In genomic region chr11:80632156-80632555, GRCh38 we compare ENCODE assay signal across 34 cellular contexts.
"Had no signal": no experiment of that assay in that cellular context is flagged by ENCODE, and none has a peak within 500 bp of the region (broad histone marks: within the 10 kb centered on the region; RNA-seq: fewer than 3 reads in every experiment).

No MANE protein-coding gene starts in this region.

- H3K36me3 Mint-ChIP-seq: activated CD4-positive, alpha-beta memory T cell treated with anti-CD3 and anti-CD28 coated beads for 36 hours; activated CD8-positive, alpha-beta memory T cell treated with anti-CD3 and anti-CD28 coated beads, Interleukin-2, amount 10 ng/mL, durations not matched to agents 7 days and 5 days; activated naive CD4-positive, alpha-beta T cell treated with anti-CD3 and anti-CD28 coated beads, Interleukin-2, amount 10 ng/mL, durations not matched to agents 7 days and 5 days; activated naive CD8-positive, alpha-beta T cell treated with anti-CD3 and anti-CD28 coated beads for 36 hours had no signal

- H3K4me1 Mint-ChIP-seq: activated B cell treated with CpG ODN at 0.5 μM for 24 hours; activated CD8-positive, alpha-beta memory T cell treated with anti-CD3 and anti-CD28 coated beads, Interleukin-2, amount 10 ng/mL, durations not matched to agents 7 days and 5 days; activated naive CD4-positive, alpha-beta T cell treated with anti-CD3 and anti-CD28 coated beads, Interleukin-2, amount 10 ng/mL, durations not matched to agents 7 days and 5 days; activated naive CD8-positive, alpha-beta T cell treated with anti-CD3 and anti-CD28 coated beads for 36 hours had no signal

- DNase-seq: activated B cell treated with CpG ODN at 0.5 μM for 24 hours; activated CD4-positive, alpha-beta memory T cell treated with anti-CD3 and anti-CD28 coated beads for 36 hours; activated CD4-positive, alpha-beta T cell treated with anti-CD3 and anti-CD28 coated beads for 4 hours; activated CD4-positive, alpha-beta T cell treated with anti-CD3 and anti-CD28 coated beads, Interleukin-2, amount 50 U/mL, for 1 hour; activated CD4-positive, CD25-positive, alpha-beta regulatory T cell treated with anti-CD3 and anti-CD28 coated beads, Interleukin-2, amount 50 U/mL, for 72 hours; activated CD8-positive, alpha-beta memory T cell treated with anti-CD3 and anti-CD28 coated beads for 24 hours; activated CD8-positive, alpha-beta memory T cell treated with anti-CD3 and anti-CD28 coated beads, Interleukin-2, amount 10 ng/mL, durations not matched to agents 7 days and 5 days; activated CD8-positive, alpha-beta memory T cell treated with anti-CD3 and anti-CD28 coated beads, Interleukin-2, amount 50 U/mL, for 48 hours; activated effector memory CD4-positive, alpha-beta T cell treated with Interleukin-2 at 50 U/mL for 16 hours; activated naive CD4-positive, alpha-beta T cell treated with anti-CD3 and anti-CD28 coated beads, Interleukin-2, amount 10 ng/mL, durations not matched to agents 7 days and 5 days; activated naive CD8-positive, alpha-beta T cell treated with anti-CD3 and anti-CD28 coated beads for 36 hours; activated T-cell treated with anti-CD3 and anti-CD28 coated beads, Interleukin-2, amount 50 U/mL, for 48 hours; amniotic stem cell; NCI-H1092 treated with DMSO at 0.1 percent for 48 hours; NCI-H1417; NCI-H146; NCI-H187; NCI-H2029 treated with DMSO at 0.1 percent for 48 hours; NCI-H2107; NCI-H2171; NCI-H510A; NCI-H526; NCI-H748 treated with DMSO at 0.1 percent for 48 hours; NK-92 treated with Interleukin-12 subunit alpha and Interleukin-12 subunit beta, amount 100 ng/mL, for 24 hours; PC-9; SIG-M5; SW 1271; T-helper 1 cell; T-helper 2 cell; T-helper 9 cell had no signal

- H3K27me3 ChIP-seq: ascending aorta had no signal

- H3K9me3 ChIP-seq: ascending aorta had no signal

- H3K4me1 ChIP-seq: ascending aorta had no signal

- H3K4me3 Mint-ChIP-seq: activated B cell treated with CpG ODN at 0.5 μM for 24 hours; activated CD4-positive, alpha-beta memory T cell treated with anti-CD3 and anti-CD28 coated beads for 36 hours; activated CD8-positive, alpha-beta memory T cell treated with anti-CD3 and anti-CD28 coated beads, Interleukin-2, amount 10 ng/mL, durations not matched to agents 7 days and 5 days; activated naive CD4-positive, alpha-beta T cell treated with anti-CD3 and anti-CD28 coated beads, Interleukin-2, amount 10 ng/mL, durations not matched to agents 7 days and 5 days; activated naive CD8-positive, alpha-beta T cell treated with anti-CD3 and anti-CD28 coated beads for 36 hours had no signal

- H3K4me2 ChIP-seq: PC-9 had no signal

- H3K36me3 ChIP-seq: ascending aorta had no signal

- H3K27ac ChIP-seq: ascending aorta, PC-9, RWPE1, VCaP had no signal

- H3K27me3 Mint-ChIP-seq: activated B cell treated with CpG ODN at 0.5 μM for 24 hours; activated CD4-positive, alpha-beta memory T cell treated with anti-CD3 and anti-CD28 coated beads for 36 hours; activated CD8-positive, alpha-beta memory T cell treated with anti-CD3 and anti-CD28 coated beads, Interleukin-2, amount 10 ng/mL, durations not matched to agents 7 days and 5 days; activated naive CD4-positive, alpha-beta T cell treated with anti-CD3 and anti-CD28 coated beads, Interleukin-2, amount 10 ng/mL, durations not matched to agents 7 days and 5 days; activated naive CD8-positive, alpha-beta T cell treated with anti-CD3 and anti-CD28 coated beads for 36 hours had no signal

- H3K27ac Mint-ChIP-seq: activated B cell treated with CpG ODN at 0.5 μM for 24 hours; activated CD4-positive, alpha-beta memory T cell treated with anti-CD3 and anti-CD28 coated beads for 36 hours; activated CD8-positive, alpha-beta memory T cell treated with anti-CD3 and anti-CD28 coated beads, Interleukin-2, amount 10 ng/mL, durations not matched to agents 7 days and 5 days; activated naive CD4-positive, alpha-beta T cell treated with anti-CD3 and anti-CD28 coated beads, Interleukin-2, amount 10 ng/mL, durations not matched to agents 7 days and 5 days; activated naive CD8-positive, alpha-beta T cell treated with anti-CD3 and anti-CD28 coated beads for 36 hours had no signal

- H3K4me3 ChIP-seq: ascending aorta, PC-9 had no signal

- H3K9me3 Mint-ChIP-seq: activated B cell treated with CpG ODN at 0.5 μM for 24 hours had no signal

- ATAC-seq: activated CD8-positive, alpha-beta memory T cell treated with anti-CD3 and anti-CD28 coated beads, Interleukin-2, amount 10 ng/mL, durations not matched to agents 7 days and 5 days; Right ventricle myocardium inferior had no signal

- H2AFZ ChIP-seq: PC-9 had no signal
